Comparison of ENCODE assay signal across 8 cellular contexts in genomic region chr6:28280595-28281287, GRCh38. TPM values are rescaled to one million over a fixed set of nuclear protein-coding genes. Genes with fewer than 3 reads are reported as not detected.
DNase-seq lines count a peak whose midpoint lies in the region; ATAC-seq, FAIRE-seq and TF ChIP-seq lines count a peak whose summit lies in the region.

No MANE protein-coding gene starts in this region.

- TF ChIP-seq CTCF in keratinocyte (optimal IDR thresholded peaks at IDR 0.05 in 1 of 3, IDR thresholded peaks at IDR 0.05 in 1 of 3, conservative IDR thresholded peaks at IDR 0.05 in 1 of 3; ENCODE audit: extremely low read depth in 1 of 3, insufficient read depth in 2 of 3, low read length in 3 of 3) (no peak), suprapubic skin (IDR thresholded peaks at IDR 0.05) (no peak)

- dilution Hi-C loops in keratinocyte (cut with MboI; ENCODE audit: extremely low pct_ligation_motif_present, low sequenced_read_pairs) = no loop called here

- POLR2A ChIA-PET in activated CD4-positive, alpha-beta T cell treated with anti-CD3 and anti-CD28 coated beads for 36 hours (lab: Charles Lee) = interaction anchor here (0.9 to 1.0 kb wide), 2 partner anchors 14 to 139 kb away, joined by 3 to 4 read pairs; partner anchors contain the start of genes ZKSCAN8 and ZSCAN26

- H3K4me1 Mint-ChIP-seq in activated CD4-positive, alpha-beta T cell treated with anti-CD3 and anti-CD28 coated beads for 36 hours = peaks cover 9% of the 10 kb centered on the region
- no peaks in the 10 kb centered on the region for H3K4me1 Mint-ChIP-seq in activated T-helper 17 cell treated with anti-CD3 and anti-CD28 coated beads, Interleukin-2, amount 50 U/mL, for 72 hours

- H3K4me1 ChIP-seq in keratinocyte (ENCODE audit: control insufficient read depth, extremely low read depth, insufficient read depth, low read length) (peaks cover 6% of the 10 kb centered on the region), suprapubic skin (peaks cover 10% of the 10 kb centered on the region)

- intact Hi-C loops in activated CD4-positive, alpha-beta T cell treated with anti-CD3 and anti-CD28 coated beads for 36 hours (cut with DNase I, micrococcal nuclease) = loop anchor here in 1 of 2 experiments (1.0 kb wide), 1 partner anchor 28 kb away; the partner anchor contains the start of gene ZKSCAN4

- peaks cover 18% of the 10 kb centered on the region for H3K27me3 Mint-ChIP-seq in activated CD4-positive, alpha-beta T cell treated with anti-CD3 and anti-CD28 coated beads for 36 hours
- H3K27me3 Mint-ChIP-seq in activated T-helper 17 cell treated with anti-CD3 and anti-CD28 coated beads, Interleukin-2, amount 50 U/mL, for 72 hours = peaks cover 13% of the 10 kb centered on the region

- no peaks in the 10 kb centered on the region for H3K9me1 ChIP-seq in keratinocyte (ENCODE audit: control insufficient read depth, extremely low read depth, insufficient read depth, low read length)

- peak overlapping the region; percentile 94 for H3K4me2 ChIP-seq in keratinocyte (ENCODE audit: control insufficient read depth, extremely low read depth, insufficient read depth, low read depth, low read length)

- CTCF ChIA-PET in activated CD4-positive, alpha-beta T cell treated with anti-CD3 and anti-CD28 coated beads for 36 hours (lab: Charles Lee) = interaction anchor here (0.6 to 1.4 kb wide), 3 partner anchors 34 to 75 kb away, joined by 3 read pairs; no protein-coding TSS in a partner anchor

- H3K4me3 ChIP-seq in keratinocyte (ENCODE audit: control insufficient read depth in 2 of 3, extremely low read depth in 1 of 3, insufficient read depth in 2 of 3, low read depth in 1 of 3, low read length in 3 of 3) (peak overlapping the region; percentile 66 to 86 (median 85)), suprapubic skin (peak overlapping the region; percentile 65)

- no peak for DNase-seq in activated CD4-positive, alpha-beta T cell treated with anti-CD3 and anti-CD28 coated beads for 36 hours
- no peak for DNase-seq in activated CD4-positive, alpha-beta T cell treated with anti-CD3 and anti-CD28 coated beads for 4 hours
- DNase-seq in keratinocyte (ENCODE audit: low read depth, low spot score) (no peak), suprapubic skin (ENCODE audit: low spot score in 2 of 2) (no peak), activated gamma-delta T cell treated with Interleukin-2 at 50 U/mL for 16 hours (no peak), RKO (ENCODE audit: low spot score) (no peak)

- peak overlapping the region; percentile 79 for H3K9ac ChIP-seq in keratinocyte (ENCODE audit: control insufficient read depth, extremely low read depth, insufficient read depth, low read length)

- WGBS in suprapubic skin = 45% methylated on average over 3 of the region's 3 CpGs

- TF ChIP-seq EP300 in suprapubic skin (IDR thresholded peaks at IDR 0.05) = no peak

- ATAC-seq in activated CD4-positive, alpha-beta T cell treated with anti-CD3 and anti-CD28 coated beads for 36 hours = no peak
- ATAC-seq in activated T-helper 17 cell treated with anti-CD3 and anti-CD28 coated beads, Interleukin-2, amount 50 U/mL, for 72 hours (replicated peaks) = no peak
- no peak for ATAC-seq in HG02642 (IDR thresholded peaks at IDR 0.05; ENCODE audit: poor library complexity, unreplicated experiment)

- H3K9me3 Mint-ChIP-seq in activated CD4-positive, alpha-beta T cell treated with anti-CD3 and anti-CD28 coated beads for 36 hours (ENCODE audit: low read depth) = no peaks in the 10 kb centered on the region
- H3K9me3 Mint-ChIP-seq in activated T-helper 17 cell treated with anti-CD3 and anti-CD28 coated beads, Interleukin-2, amount 50 U/mL, for 72 hours = no peaks in the 10 kb centered on the region

- no peak for TF ChIP-seq POLR2A in suprapubic skin (IDR thresholded peaks at IDR 0.05)

- no peak for FAIRE-seq in keratinocyte (lab: Jason Lieb, UNC)

- peak overlapping the region; percentile 76 for H3K4me3 Mint-ChIP-seq in activated CD4-positive, alpha-beta T cell treated with anti-CD3 and anti-CD28 coated beads for 36 hours
- H3K4me3 Mint-ChIP-seq in activated T-helper 17 cell treated with anti-CD3 and anti-CD28 coated beads, Interleukin-2, amount 50 U/mL, for 72 hours = peak overlapping the region; percentile 68

- H3K9me3 ChIP-seq in keratinocyte (ENCODE audit: control insufficient read depth, low read depth, low read length) = no peaks in the 10 kb centered on the region
- H3K9me3 ChIP-seq in suprapubic skin = no peaks in the 10 kb centered on the region

- peak overlapping the region; percentile 80 for H2AFZ ChIP-seq in keratinocyte (ENCODE audit: control insufficient read depth, low read length)

- H3K79me2 ChIP-seq in keratinocyte (ENCODE audit: control insufficient read depth, insufficient read depth, low read length) = peaks cover 2% of the 10 kb centered on the region

- no peak overlapping the region for H3K27ac Mint-ChIP-seq in activated CD4-positive, alpha-beta T cell treated with anti-CD3 and anti-CD28 coated beads for 36 hours
- H3K27ac Mint-ChIP-seq in activated T-helper 17 cell treated with anti-CD3 and anti-CD28 coated beads, Interleukin-2, amount 50 U/mL, for 72 hours = no peak overlapping the region

- no peaks in the 10 kb centered on the region for H4K20me1 ChIP-seq in keratinocyte (ENCODE audit: control insufficient read depth, extremely low read depth, insufficient read depth, low read length)

- H3K36me3 ChIP-seq in keratinocyte (ENCODE audit: control insufficient read depth in 2 of 2, extremely low read depth in 1 of 2, insufficient read depth in 2 of 2, low read length in 2 of 2) (peaks cover 1 to 10% of the 10 kb centered on the region in 2 experiments), suprapubic skin (peaks cover 19% of the 10 kb centered on the region)

- H3K36me3 Mint-ChIP-seq in activated CD4-positive, alpha-beta T cell treated with anti-CD3 and anti-CD28 coated beads for 36 hours (ENCODE audit: low read depth) = peaks cover 23% of the 10 kb centered on the region
- H3K36me3 Mint-ChIP-seq in activated T-helper 17 cell treated with anti-CD3 and anti-CD28 coated beads, Interleukin-2, amount 50 U/mL, for 72 hours (ENCODE audit: low read depth) = peaks cover 14% of the 10 kb centered on the region

- H3K27ac ChIP-seq in keratinocyte (ENCODE audit: control insufficient read depth, insufficient read depth, low read length) (no peak overlapping the region), suprapubic skin (no peak overlapping the region)

- H3K27me3 ChIP-seq in keratinocyte (ENCODE audit: control insufficient read depth, extremely low read depth, insufficient read depth, low read length) = no peaks in the 10 kb centered on the region
- H3K27me3 ChIP-seq in suprapubic skin = no peaks in the 10 kb centered on the region

RNA-seq across cellular contexts. Expression of gene PGBD1, which starts 0.6 kb away (rescaled TPM):
- total RNA-seq in activated CD4-positive, alpha-beta T cell treated with anti-CD3 and anti-CD28 coated beads for 36 hours = 1 to 10 TPM; 1.5 to 1.6 TPM
- total RNA-seq in activated T-helper 17 cell treated with anti-CD3 and anti-CD28 coated beads, Interleukin-2, amount 50 U/mL, for 72 hours = under 1 TPM; 0.64 to 0.76 TPM
- 2.1 to 3.6 TPM (median 3.1 TPM) in 3 replicates for polyA plus RNA-seq in keratinocyte
- 2.0 TPM for polyA plus RNA-seq in keratinocyte (2011; ENCODE audit: low read depth)
- 1.9 and 2.6 TPM in 2 replicates for polyA plus RNA-seq in keratinocyte (2011; cell fraction: cytosol; rRNA removed)
- 3.6 and 3.7 TPM in 2 replicates for polyA plus RNA-seq in keratinocyte (2011; cell fraction: nucleus; rRNA removed)
- 1.4 and 3.3 TPM in 2 replicates for polyA plus RNA-seq in keratinocyte (2012; ENCODE audit: low replicate concordance)
- polyA minus RNA-seq in keratinocyte = 0.52 to 2.1 TPM (median 2.1 TPM) in 3 replicates
- 3.3 TPM for polyA minus RNA-seq in keratinocyte (2011; cell fraction: cytosol; rRNA and poly(A)+ RNA removed)
- 2.2 and 2.3 TPM in 2 replicates for polyA minus RNA-seq in keratinocyte (2011; cell fraction: nucleus; rRNA and poly(A)+ RNA removed)
- total RNA-seq in suprapubic skin = 1 to 10 TPM in 2 of 4 donors, under 1 TPM in 2; 0.64 to 2.3 (median 1.2) TPM

RNA-seq across cellular contexts. Expression of gene ZSCAN26, which starts 13.8 kb away (rescaled TPM):
- 1 to 10 TPM; 5.0 to 6.7 TPM for total RNA-seq in activated CD4-positive, alpha-beta T cell treated with anti-CD3 and anti-CD28 coated beads for 36 hours
- total RNA-seq in activated T-helper 17 cell treated with anti-CD3 and anti-CD28 coated beads, Interleukin-2, amount 50 U/mL, for 72 hours = 1 to 10 TPM; 3.3 to 4.3 TPM
- 7.2 to 9.8 TPM (median 7.3 TPM) in 3 replicates for polyA plus RNA-seq in keratinocyte
- polyA plus RNA-seq in keratinocyte (2011; ENCODE audit: low read depth) = 2.3 TPM
- polyA plus RNA-seq in keratinocyte (2011; cell fraction: cytosol; rRNA removed) = 4.4 and 7.4 TPM in 2 replicates
- 11.7 and 15.2 TPM in 2 replicates for polyA plus RNA-seq in keratinocyte (2011; cell fraction: nucleus; rRNA removed)
- 3.9 and 4.9 TPM in 2 replicates for polyA plus RNA-seq in keratinocyte (2012; ENCODE audit: low replicate concordance)
- polyA minus RNA-seq in keratinocyte = 2.4 to 9.2 TPM (median 5.7 TPM) in 3 replicates
- polyA minus RNA-seq in keratinocyte (2011; cell fraction: cytosol; rRNA and poly(A)+ RNA removed) = 4.2 TPM
- polyA minus RNA-seq in keratinocyte (2011; cell fraction: nucleus; rRNA and poly(A)+ RNA removed) = 4.3 and 6.1 TPM in 2 replicates
- total RNA-seq in suprapubic skin = 10 to 100 TPM in 2 of 4 donors, 1 to 10 TPM in 2; 4.9 to 23.3 (median 11.4) TPM

RNA-seq across cellular contexts. Expression of gene NKAPL, which starts 21.6 kb away (rescaled TPM):
- total RNA-seq in activated CD4-positive, alpha-beta T cell treated with anti-CD3 and anti-CD28 coated beads for 36 hours = under 1 TPM; 0.14 to 0.25 TPM
- total RNA-seq in activated T-helper 17 cell treated with anti-CD3 and anti-CD28 coated beads, Interleukin-2, amount 50 U/mL, for 72 hours = under 1 TPM in 1 of 2 donors, not detected in 1; 0.21 TPM
- polyA plus RNA-seq in keratinocyte = 0.25 to 0.35 TPM (median 0.31 TPM) in 3 replicates
- polyA plus RNA-seq in keratinocyte (2011; ENCODE audit: low read depth) = 1.6 TPM
- polyA plus RNA-seq in keratinocyte (2011; cell fraction: cytosol; rRNA removed) = 0.40 and 0.48 TPM in 2 replicates
- polyA plus RNA-seq in keratinocyte (2011; cell fraction: nucleus; rRNA removed) = 0.29 and 0.59 TPM in 2 replicates
- polyA plus RNA-seq in keratinocyte (2012; ENCODE audit: low replicate concordance) = 0.47 and 1.0 TPM in 2 replicates
- 0.56 TPM in 1 of 3 replicates, not detected in the others for polyA minus RNA-seq in keratinocyte
- polyA minus RNA-seq in keratinocyte (2011; cell fraction: cytosol; rRNA and poly(A)+ RNA removed) = not detected
- polyA minus RNA-seq in keratinocyte (2011; cell fraction: nucleus; rRNA and poly(A)+ RNA removed) = 0.32 TPM in 1 of 2 replicates, not detected in the other
- under 1 TPM in 2 of 4 donors, not detected in 2; 0.47 to 0.78 TPM for total RNA-seq in suprapubic skin

RNA-seq across cellular contexts. Expression of gene ZKSCAN4, which starts 28.7 kb away (rescaled TPM):
- total RNA-seq in activated CD4-positive, alpha-beta T cell treated with anti-CD3 and anti-CD28 coated beads for 36 hours = 1 to 10 TPM; 3.2 to 4.1 TPM
- 1 to 10 TPM; 1.6 to 1.7 TPM for total RNA-seq in activated T-helper 17 cell treated with anti-CD3 and anti-CD28 coated beads, Interleukin-2, amount 50 U/mL, for 72 hours
- polyA plus RNA-seq in keratinocyte = 2.6 to 3.5 TPM (median 2.9 TPM) in 3 replicates
- 0.69 TPM for polyA plus RNA-seq in keratinocyte (2011; ENCODE audit: low read depth)
- polyA plus RNA-seq in keratinocyte (2011; cell fraction: cytosol; rRNA removed) = 1.6 and 1.9 TPM in 2 replicates
- 3.5 and 3.8 TPM in 2 replicates for polyA plus RNA-seq in keratinocyte (2011; cell fraction: nucleus; rRNA removed)
- polyA plus RNA-seq in keratinocyte (2012; ENCODE audit: low replicate concordance) = 2.3 and 2.7 TPM in 2 replicates
- 0.56 to 3.2 TPM (median 2.8 TPM) in 3 replicates for polyA minus RNA-seq in keratinocyte
- 2.7 TPM for polyA minus RNA-seq in keratinocyte (2011; cell fraction: cytosol; rRNA and poly(A)+ RNA removed)
- 2.1 and 2.4 TPM in 2 replicates for polyA minus RNA-seq in keratinocyte (2011; cell fraction: nucleus; rRNA and poly(A)+ RNA removed)
- 1 to 10 TPM; 1.2 to 5.0 (median 3.0) TPM for total RNA-seq in suprapubic skin

RNA-seq across cellular contexts. Expression of gene ZSCAN31, which starts 55.2 kb away (rescaled TPM):
- 1 to 10 TPM; 1.3 to 1.8 TPM for total RNA-seq in activated CD4-positive, alpha-beta T cell treated with anti-CD3 and anti-CD28 coated beads for 36 hours
- total RNA-seq in activated T-helper 17 cell treated with anti-CD3 and anti-CD28 coated beads, Interleukin-2, amount 50 U/mL, for 72 hours = 1 to 10 TPM in 1 of 2 donors, under 1 TPM in 1; 0.63 to 1.0 TPM
- 14.4 to 21.7 TPM (median 15.8 TPM) in 3 replicates for polyA plus RNA-seq in keratinocyte
- 44.7 TPM for polyA plus RNA-seq in keratinocyte (2011; ENCODE audit: low read depth)
- 15.3 and 24.3 TPM in 2 replicates for polyA plus RNA-seq in keratinocyte (2011; cell fraction: cytosol; rRNA removed)
- 45.9 and 54.9 TPM in 2 replicates for polyA plus RNA-seq in keratinocyte (2011; cell fraction: nucleus; rRNA removed)
- polyA plus RNA-seq in keratinocyte (2012; ENCODE audit: low replicate concordance) = 12.4 and 13.1 TPM in 2 replicates
- polyA minus RNA-seq in keratinocyte = 9.9 to 29.3 TPM (median 28.8 TPM) in 3 replicates
- polyA minus RNA-seq in keratinocyte (2011; cell fraction: cytosol; rRNA and poly(A)+ RNA removed) = 11.3 TPM
- polyA minus RNA-seq in keratinocyte (2011; cell fraction: nucleus; rRNA and poly(A)+ RNA removed) = 13.7 and 24.4 TPM in 2 replicates
- 10 to 100 TPM in 3 of 4 donors, 1 to 10 TPM in 1; 2.8 to 11.3 (median 10.7) TPM for total RNA-seq in suprapubic skin
